28 cellular contexts compared by ENCODE assay signal in genomic region chr13:74424455-74424854, GRCh38.
"Had no signal": no experiment of that assay in that cellular context is flagged by ENCODE, and none has a peak within 500 bp of the region (broad histone marks: within the 10 kb centered on the region; RNA-seq: fewer than 3 reads in every experiment).

No MANE protein-coding gene starts in this region.

- H3K27me3 ChIP-seq: ascending aorta, cardiac muscle cell had no signal

- H3K27ac ChIP-seq: ascending aorta, cardiac muscle cell, VCaP had no signal

- DNase-seq: activated CD4-positive, alpha-beta memory T cell treated with anti-CD3 and anti-CD28 coated beads, Interleukin-2, amount 10 ng/mL, durations not matched to agents 7 days and 5 days; activated CD4-positive, alpha-beta T cell treated with anti-CD3 and anti-CD28 coated beads for 1 hour; activated CD4-positive, alpha-beta T cell treated with anti-CD3 and anti-CD28 coated beads for 36 hours; activated CD4-positive, alpha-beta T cell treated with anti-CD3 and anti-CD28 coated beads for 48 hours; activated CD4-positive, alpha-beta T cell treated with anti-CD3 and anti-CD28 coated beads, Interleukin-2, amount 10 ng/mL, durations not matched to agents 7 days and 5 days; activated CD4-positive, alpha-beta T cell treated with anti-CD3 and anti-CD28 coated beads, Interleukin-2, amount 50 U/mL, for 48 hours; activated CD4-positive, CD25-positive, alpha-beta regulatory T cell; activated CD8-positive, alpha-beta memory T cell treated with anti-CD3 and anti-CD28 coated beads for 24 hours; activated CD8-positive, alpha-beta memory T cell treated with anti-CD3 and anti-CD28 coated beads, Interleukin-2, amount 10 ng/mL, durations not matched to agents 7 days and 5 days; activated CD8-positive, alpha-beta memory T cell treated with anti-CD3 and anti-CD28 coated beads, Interleukin-2, amount 50 U/mL, for 48 hours; activated CD8-positive, alpha-beta T cell treated with anti-CD3 and anti-CD28 coated beads, Interleukin-2, amount 10 ng/mL, durations not matched to agents 7 days and 5 days; activated effector memory CD4-positive, alpha-beta T cell treated with Interleukin-2 at 50 U/mL for 16 hours; activated gamma-delta T cell; activated naive CD4-positive, alpha-beta T cell treated with anti-CD3 and anti-CD28 coated beads, Interleukin-2, amount 10 ng/mL, durations not matched to agents 7 days and 5 days; activated naive CD4-positive, alpha-beta T cell treated with Interleukin-2 at 50 U/mL for 16 hours; activated naive CD8-positive, alpha-beta T cell treated with anti-CD3 and anti-CD28 coated beads, Interleukin-2, amount 10 ng/mL, durations not matched to agents 7 days and 5 days; activated naive CD8-positive, alpha-beta T cell treated with anti-CD3 and anti-CD28 coated beads, Interleukin-2, amount 50 U/mL, for 24 hours; activated T-cell treated with anti-CD3 and anti-CD28 coated beads, Interleukin-2, amount 50 U/mL, for 24 hours; activated T-cell treated with anti-CD3 and anti-CD28 coated beads, Interleukin-2, amount 50 U/mL, for 48 hours; amygdala; anterior cingulate cortex; caudate nucleus; cerebellar nuclear complex; T-helper 2 cell; T-helper 9 cell had no signal

- H3K4me3 ChIP-seq: ascending aorta, cardiac muscle cell had no signal

- H3K36me3 ChIP-seq: ascending aorta, cardiac muscle cell had no signal

- H3K9me3 ChIP-seq: ascending aorta had no signal

- H3K4me1 ChIP-seq: ascending aorta had no signal
